In the genomic region with DNA sequence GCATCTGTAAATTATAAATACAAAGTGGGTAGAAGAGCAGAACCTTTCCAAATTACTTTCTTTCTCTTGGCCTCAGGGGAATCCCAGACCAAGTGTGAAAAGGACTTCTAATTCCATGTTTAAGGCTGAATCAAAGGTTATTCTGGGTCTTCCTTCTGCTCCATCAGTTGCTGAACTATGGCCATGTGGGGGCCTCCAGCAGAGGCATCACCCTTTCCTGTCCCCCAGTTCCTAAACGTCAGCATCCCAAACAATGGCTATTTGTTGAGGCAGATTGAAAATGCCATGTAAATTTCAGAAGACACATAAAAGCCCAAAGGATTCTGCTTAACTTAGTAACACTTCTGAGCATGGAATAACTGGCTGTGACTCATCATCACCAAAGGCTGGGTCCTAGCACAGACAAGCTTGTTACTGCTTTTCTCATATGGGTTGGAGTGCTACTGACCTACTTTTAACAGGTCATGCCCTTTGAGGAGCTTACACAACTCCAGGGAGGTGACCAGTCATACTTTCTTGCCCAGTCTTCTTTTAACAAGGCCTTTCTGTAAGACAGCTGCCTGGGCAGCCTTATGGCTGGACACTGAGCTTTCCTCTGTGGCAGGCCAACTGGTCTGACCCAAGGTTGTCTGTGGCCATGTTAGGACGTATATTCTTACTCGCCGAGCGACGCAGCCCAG, we compare ENCODE assay signal across 12 cellular contexts.
A peak's percentile ranks its signal among the peaks of the same experiment; 100 is the strongest.
DNase-seq lines count a peak whose midpoint lies in the region; ATAC-seq, FAIRE-seq and TF ChIP-seq lines count a peak whose summit lies in the region.
"Had no signal": no experiment of that assay in that cellular context is flagged by ENCODE, and none has a peak within 500 bp of the region (broad histone marks: within the 10 kb centered on the region; RNA-seq: fewer than 3 reads in every experiment).

No MANE protein-coding gene starts in this region.

- H3K79me2 ChIP-seq in ACC112 (ENCODE audit: control insufficient read depth, insufficient read depth, low read length, unreplicated experiment), result no peaks in the 10 kb centered on the region
- no peaks in the 10 kb centered on the region for H3K79me2 ChIP-seq in endothelial cell of umbilical vein (ENCODE audit: control insufficient read depth, insufficient read depth, low read length)

- H2AFZ ChIP-seq in ACC112 (ENCODE audit: low read length, unreplicated experiment) (no peak overlapping the region), endothelial cell of umbilical vein (ENCODE audit: low read depth, low read length) (no peak overlapping the region)

- DNase-seq in NCI-H226 (peak; percentile 86), endothelial cell of umbilical vein (ENCODE audit: low read depth, low spot score) (peak; percentile 73), myocyte (ENCODE audit: low read depth) (peak; percentile 93), cerebellar cortex (ENCODE audit: low spot score) (no peak), NOMO-1 (lab: John Stamatoyannopoulos, UW; ENCODE audit: unreplicated experiment in 2 of 2) (no peak), cerebellar nuclear complex (lab: John Stamatoyannopoulos, UW) (no peak)
- DNase-seq: activated T-cell treated with anti-CD3 and anti-CD28 coated beads, Interleukin-2, amount 50 U/mL, for 1 hour; Calu3; NCI-H2081 treated with DMSO at 0.1 percent for 48 hours had no signal

- TF ChIP-seq CTCF in endothelial cell of umbilical vein (IDR thresholded peaks at IDR 0.05; ENCODE audit: extremely low read depth in 1 of 2, insufficient read depth in 1 of 2, low read depth in 1 of 2, low read length in 2 of 2), result no peak

- H3K4me3 ChIP-seq in ACC112 (ENCODE audit: low read depth, low read length) (peak overlapping the region; percentile 44; the same call in 1 of the 2 replicates), endothelial cell of umbilical vein (replicated peaks in 1 of 3; ENCODE audit: insufficient read depth in 1 of 3, low read depth in 1 of 3, low read length in 3 of 3) (no peak overlapping the region)

- no peak for TF ChIP-seq POLR2A in endothelial cell of umbilical vein (IDR thresholded peaks at IDR 0.05; ENCODE audit: low read depth, low read length)

- H3K4me1 ChIP-seq in ACC112 (ENCODE audit: control insufficient read depth, insufficient read depth, low read length, unreplicated experiment) (peaks cover 47% of the 10 kb centered on the region), endothelial cell of umbilical vein (ENCODE audit: control insufficient read depth, extremely low read depth, insufficient read depth, low read length) (peaks cover 63% of the 10 kb centered on the region)

- H3K27ac ChIP-seq in ACC112 (ENCODE audit: low read depth, low read length) (peak overlapping the region; percentile 90), endothelial cell of umbilical vein (ENCODE audit: insufficient read depth, low read depth, low read length) (peak overlapping the region; percentile 90)

- intact Hi-C loops in endothelial cell of umbilical vein (cut with micrococcal nuclease), result loop anchor here (1.0 to 2.0 kb wide), 4 partner anchors 11 to 149 kb away; a partner anchor contains a TSS

- H3K4me2 ChIP-seq in endothelial cell of umbilical vein (ENCODE audit: insufficient read depth, low read length), result peak overlapping the region; percentile 89

- no peak for ATAC-seq in HG03521 (IDR thresholded peaks at IDR 0.05; ENCODE audit: unreplicated experiment)

- H3K9ac ChIP-seq in endothelial cell of umbilical vein (replicated peaks; ENCODE audit: extremely low read depth, insufficient read depth, low read length), result peak overlapping the region; percentile 58

- dilution Hi-C loops in endothelial cell of umbilical vein (cut with MboI; ENCODE audit: extremely low pct_ligation_motif_present, low sequenced_read_pairs), result no loop called here

- H3K27me3 ChIP-seq in ACC112 (ENCODE audit: insufficient read depth, low read length) (no peaks in the 10 kb centered on the region), endothelial cell of umbilical vein (ENCODE audit: control insufficient read depth in 2 of 2, insufficient read depth in 2 of 2, low read length in 2 of 2) (no peaks in the 10 kb centered on the region)

- TSS peak; percentile 80 for BruUV-seq in endothelial cell of umbilical vein (replicated peaks; lab: Mats Ljungman, UMichigan)

- no peaks in the 10 kb centered on the region for H3K9me3 ChIP-seq in endothelial cell of umbilical vein (replicated peaks; ENCODE audit: control insufficient read depth, insufficient read depth, low read length)

- POLR2A ChIA-PET in endothelial cell of umbilical vein (lab: Charles Lee), result interaction anchor here (0.5 to 0.6 kb wide), 2 partner anchors 156 to 1155 kb away, joined by 3 to 4 read pairs; no protein-coding TSS in a partner anchor

- H3K9me1 ChIP-seq in endothelial cell of umbilical vein (replicated peaks; ENCODE audit: control insufficient read depth, extremely low read depth, insufficient read depth, low read length), result no peaks in the 10 kb centered on the region

- no peaks in the 10 kb centered on the region for H4K20me1 ChIP-seq in endothelial cell of umbilical vein (replicated peaks; ENCODE audit: control insufficient read depth, extremely low read depth, insufficient read depth, low read length)

- FAIRE-seq in endothelial cell of umbilical vein (lab: Jason Lieb, UNC), result no peak
- FAIRE-seq: H1 had no signal

- peaks cover 8% of the 10 kb centered on the region; the same call in 1 of the 2 replicates for H3K36me3 ChIP-seq in ACC112 (ENCODE audit: insufficient read depth, low read length)
- no peaks in the 10 kb centered on the region for H3K36me3 ChIP-seq in endothelial cell of umbilical vein (ENCODE audit: control insufficient read depth in 2 of 2, extremely low read depth in 1 of 2, insufficient read depth in 2 of 2, low read length in 2 of 2)

- CTCF ChIA-PET in endothelial cell of umbilical vein (lab: Charles Lee), result interaction anchor here (0.8 to 3.8 kb wide), 7 partner anchors 37 to 148 kb away, joined by 3 to 29 read pairs (median 4); no protein-coding TSS in a partner anchor

TF ChIP-seq in endothelial cell of umbilical vein, 7 proteins besides CTCF, POLR2A, EP300 and RAD21:
- TF ChIP-seq FOS (IDR thresholded peaks at IDR 0.05; ENCODE audit: borderline replicate concordance, insufficient read depth, low read length) (peak; percentile 76), EZH2 (IDR thresholded peaks at IDR 0.05; ENCODE audit: borderline replicate concordance, low read depth, low read length, severe bottlenecking) (no peak), JUN (IDR thresholded peaks at IDR 0.05; ENCODE audit: borderline replicate concordance, insufficient read depth, insufficient read length, low read depth) (peak; percentile 62), POLR2AphosphoS5 (IDR thresholded peaks at IDR 0.05; ENCODE audit: insufficient read depth, low read depth, low read length) (peak; percentile 21), MYC (IDR thresholded peaks at IDR 0.05; ENCODE audit: low read depth, low read length) (no peak), GATA2 (IDR thresholded peaks at IDR 0.05; ENCODE audit: insufficient read depth, insufficient read length, low read depth, low read length) (no peak)
- TF ChIP-seq, protein P1, sequence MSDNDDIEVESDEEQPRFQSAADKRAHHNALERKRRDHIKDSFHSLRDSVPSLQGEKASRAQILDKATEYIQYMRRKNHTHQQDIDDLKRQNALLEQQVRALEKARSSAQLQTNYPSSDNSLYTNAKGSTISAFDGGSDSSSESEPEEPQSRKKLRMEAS (IDR thresholded peaks at IDR 0.05; ENCODE audit: insufficient read depth, insufficient read length), result no peak

Comparison
In these comparisons a context has a peak if more than half of its experiments do, and no peak if none do; other contexts are left out.
1. DNase-seq: peak in NCI-H226 (single experiment), endothelial cell of umbilical vein (single experiment) and myocyte (single experiment); none in cerebellar cortex (single experiment), NOMO-1 (0 of 2) and cerebellar nuclear complex (0 of 2).